8 cellular contexts compared by ENCODE assay signal in the genomic region with DNA sequence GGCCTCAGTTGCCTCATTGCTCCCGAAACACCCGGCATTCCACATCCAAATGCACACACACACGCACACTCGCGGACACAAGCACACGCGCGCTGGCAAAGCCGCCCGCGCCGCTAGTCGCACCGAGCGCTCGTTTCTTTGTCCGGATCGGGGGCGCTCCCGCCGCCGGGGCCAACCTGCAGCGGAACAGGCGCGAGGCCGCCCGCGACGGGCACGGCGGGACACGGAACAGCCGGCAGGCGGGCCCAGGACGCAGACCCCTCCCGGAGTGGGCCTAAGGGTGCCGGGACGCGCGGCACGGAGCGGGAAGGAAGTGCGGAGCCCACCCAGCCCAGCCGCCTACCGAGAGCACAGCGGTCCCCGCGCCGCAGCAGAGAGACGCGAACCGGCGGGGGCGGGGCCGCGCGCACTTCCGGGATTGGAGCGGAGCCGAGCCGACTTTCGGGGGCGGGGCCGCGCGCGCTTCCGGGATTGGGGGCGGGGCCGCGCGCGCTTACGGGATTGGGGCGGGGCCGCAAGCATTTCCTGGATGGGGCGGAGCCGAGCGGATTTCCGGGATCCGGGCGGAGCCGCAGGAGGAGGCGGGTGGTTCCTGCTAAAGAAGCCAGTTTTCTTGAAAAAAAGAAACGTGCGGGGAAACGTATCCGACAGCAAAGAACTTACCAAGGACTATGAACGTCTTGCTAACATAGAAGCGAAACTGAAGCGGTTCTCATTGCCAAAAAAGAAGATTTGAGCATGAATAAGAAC. TPM values are rescaled to one million over a fixed set of nuclear protein-coding genes. Genes with fewer than 3 reads are reported as not detected.
A peak's percentile ranks its signal among the peaks of the same experiment; 100 is the strongest.
DNase-seq lines count a peak whose midpoint lies in the region; ATAC-seq and TF ChIP-seq lines count a peak whose summit lies in the region.

Gene CYBC1 (minus strand): TSS at position 396 of the 750 bp plus-strand sequence. CDS start 1,498 bp downstream, outside the sequence.

- peak within 1 kb of the TSS; percentile 80 for H3K4me3 Mint-ChIP-seq in MCF 10A (ENCODE audit: unreplicated experiment)

- H3K27ac ChIP-seq in VCaP: peak within 1 kb of the TSS; percentile 88

- no peaks in the 10 kb centered on the region for H3K9me3 Mint-ChIP-seq in MCF 10A (ENCODE audit: unreplicated experiment)

- TF ChIP-seq CTCF in VCaP (conservative IDR thresholded peaks at IDR 0.05) (0 out of 2 replicates have a peak, but pooled peaks have one; percentile 7), MCF 10A (IDR thresholded peaks at IDR 0.05; ENCODE audit: unreplicated experiment) (no peak)

- peaks cover 2% of the 10 kb centered on the region for H3K9me3 ChIP-seq in iPS-18c (ENCODE audit: control insufficient read depth, insufficient read depth, low read length)
- H3K9me3 ChIP-seq in skeletal muscle satellite cell (replicated peaks; ENCODE audit: low read length): no peaks in the 10 kb centered on the region

- TSS peak; percentile 57 for BruUV-seq in MCF 10A (replicated peaks; lab: Mats Ljungman, UMichigan)

- no peaks in the 10 kb centered on the region for H3K27me3 Mint-ChIP-seq in MCF 10A (ENCODE audit: insufficient read depth, unreplicated experiment)

- peak within 1 kb of the TSS; percentile 95 for H3K4me2 ChIP-seq in skeletal muscle satellite cell (ENCODE audit: low read length)

- H3K4me1 ChIP-seq in skeletal muscle satellite cell (ENCODE audit: control insufficient read depth, insufficient read depth, low read length): peaks cover 13% of the 10 kb centered on the region

- DNase-seq in NCI-H524 (lab: John Stamatoyannopoulos, UW) (peak; percentile 26 to 70), NCI-H524 treated with DMSO at 0.1 percent for 48 hours (lab: John Stamatoyannopoulos, UW) (no peak), NCI-H2196 (lab: John Stamatoyannopoulos, UW; ENCODE audit: unreplicated experiment) (peak; percentile 98), MCF 10A (ENCODE audit: unreplicated experiment) (peak; percentile 86)

- CTCF ChIA-PET in MCF 10A (lab: Yijun Ruan, JAX): interaction anchor here (0.8 kb wide), 1 partner anchor 28 kb away, joined by 5 read pairs; no protein-coding TSS in a partner anchor

- ATAC-seq in HG03103 (IDR thresholded peaks at IDR 0.05; ENCODE audit: low read depth, unreplicated experiment): peak; percentile 50

- peaks cover 3% of the 10 kb centered on the region for H3K36me3 ChIP-seq in skeletal muscle satellite cell (ENCODE audit: insufficient read depth, low read length)

- peak within 1 kb of the TSS; percentile 97 for H3K4me3 ChIP-seq in iPS-18c (ENCODE audit: insufficient read depth, low read depth, low read length)
- H3K4me3 ChIP-seq in skeletal muscle satellite cell (ENCODE audit: low read length): peak within 1 kb of the TSS; percentile 96

- peak within 1 kb of the TSS; percentile 93 for H3K9ac ChIP-seq in skeletal muscle satellite cell (ENCODE audit: low read depth, low read length)

- H3K27ac Mint-ChIP-seq in MCF 10A (ENCODE audit: low read depth, unreplicated experiment): peak within 1 kb of the TSS; percentile 94

- no peaks in the 10 kb centered on the region for H3K4me1 Mint-ChIP-seq in MCF 10A (ENCODE audit: insufficient read depth, unreplicated experiment)

- intact Hi-C loops in MCF 10A (cut with micrococcal nuclease): loop anchor here (1.0 to 5.0 kb wide), 2 partner anchors 44 to 77 kb away; no protein-coding TSS in a partner anchor

- POLR2A ChIA-PET in MCF 10A (lab: Yijun Ruan, JAX): interaction anchor here (0.9 to 1.8 kb wide), 11 partner anchors 7 to 86 kb away, joined by 3 to 8 read pairs (median 3); partner anchors contain the start of genes FOXK2 and NARF

- H3K27me3 ChIP-seq in skeletal muscle satellite cell (ENCODE audit: control insufficient read depth, insufficient read depth, low read length): no peaks in the 10 kb centered on the region

- H3K36me3 Mint-ChIP-seq in MCF 10A (ENCODE audit: insufficient read depth, unreplicated experiment): peaks cover 19% of the 10 kb centered on the region

RNA-seq across cellular contexts. Expression of gene CYBC1, which starts in this region (rescaled TPM):
- total RNA-seq in MCF 10A (2022): 38.0 and 45.4 TPM in 2 replicates
- total RNA-seq in skeletal muscle satellite cell (2012; rRNA removed): 50.5 and 54.2 TPM in 2 replicates
